In the genomic region with DNA sequence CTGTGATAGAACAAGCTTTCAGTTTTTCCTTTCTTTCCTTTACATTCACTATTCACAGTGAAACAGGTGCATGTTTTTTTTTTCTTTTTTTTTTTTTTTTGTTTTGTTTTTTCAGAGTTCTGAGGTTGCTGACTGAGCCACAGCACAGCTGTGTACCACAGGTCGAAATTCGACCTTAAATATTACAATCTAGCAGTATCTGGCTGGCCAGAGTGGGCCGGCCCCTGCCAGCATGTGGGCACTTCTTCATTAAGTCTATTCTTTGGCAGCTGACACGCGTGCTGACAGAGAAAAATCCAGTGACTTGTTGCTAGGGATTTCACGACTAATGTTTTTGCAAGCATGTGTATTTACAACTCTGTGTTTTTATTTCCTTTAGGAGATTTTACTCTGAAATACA, we compare ENCODE assay signal across 22 cellular contexts.
"Had no signal": no experiment of that assay in that cellular context is flagged by ENCODE, and none has a peak within 500 bp of the region (broad histone marks: within the 10 kb centered on the region; RNA-seq: fewer than 3 reads in every experiment).

No MANE protein-coding gene starts in this region.

- ATAC-seq: left lung; mucosa of descending colon; naive thymus-derived CD4-positive, alpha-beta T cell; sciatic nerve; stimulated activated effector memory CD8-positive, alpha-beta T cell treated with anti-CD3 and anti-CD28 coated beads, Interleukin-12 subunit alpha, Interleukin-12 subunit beta, amount 100 ng/mL, for 72 hours had no signal

- H3K9me3 Mint-ChIP-seq: activated naive CD4-positive, alpha-beta T cell treated with anti-CD3 and anti-CD28 coated beads, Interleukin-2, amount 10 ng/mL, durations not matched to agents 7 days and 5 days; central memory CD8-positive, alpha-beta T cell; memory B cell; naive thymus-derived CD4-positive, alpha-beta T cell; stimulated activated effector memory CD8-positive, alpha-beta T cell treated with anti-CD3 and anti-CD28 coated beads, Interleukin-12 subunit alpha, Interleukin-12 subunit beta, amount 100 ng/mL, for 72 hours had no signal

- H3K27ac Mint-ChIP-seq: activated naive CD4-positive, alpha-beta T cell treated with anti-CD3 and anti-CD28 coated beads, Interleukin-2, amount 10 ng/mL, durations not matched to agents 7 days and 5 days; memory B cell; stimulated activated effector memory CD8-positive, alpha-beta T cell treated with anti-CD3 and anti-CD28 coated beads, Interleukin-12 subunit alpha, Interleukin-12 subunit beta, amount 100 ng/mL, for 72 hours; type B pancreatic cell had no signal

- DNase-seq: activated CD4-positive, alpha-beta T cell treated with anti-CD3 and anti-CD28 coated beads, Interleukin-2, amount 50 U/mL, for 1 hour; activated CD4-positive, CD25-positive, alpha-beta regulatory T cell treated with anti-CD3 and anti-CD28 coated beads, Interleukin-2, amount 50 U/mL, for 72 hours; activated CD8-positive, alpha-beta memory T cell treated with anti-CD3 and anti-CD28 coated beads, Interleukin-2, amount 50 U/mL, for 4 hours; activated effector memory CD4-positive, alpha-beta T cell treated with Interleukin-2 at 50 U/mL for 16 hours; activated naive CD4-positive, alpha-beta T cell treated with anti-CD3 and anti-CD28 coated beads, Interleukin-2, amount 10 ng/mL, durations not matched to agents 7 days and 5 days; activated T-cell treated with anti-CD3 and anti-CD28 coated beads, Interleukin-2, amount 50 U/mL, for 48 hours; aorta; brain microvascular endothelial cell; foreskin melanocyte; kidney; left lung; mucosa of descending colon; naive thymus-derived CD4-positive, alpha-beta T cell; ovary; stimulated activated CD4-positive, alpha-beta T cell treated with anti-CD3 and anti-CD28 coated beads, Interleukin-4, amount 100 ng/mL, for 24 hours; stomach; T-helper 2 cell had no signal
